Comparison of ENCODE assay signal across 1 cellular context in the genomic region with DNA sequence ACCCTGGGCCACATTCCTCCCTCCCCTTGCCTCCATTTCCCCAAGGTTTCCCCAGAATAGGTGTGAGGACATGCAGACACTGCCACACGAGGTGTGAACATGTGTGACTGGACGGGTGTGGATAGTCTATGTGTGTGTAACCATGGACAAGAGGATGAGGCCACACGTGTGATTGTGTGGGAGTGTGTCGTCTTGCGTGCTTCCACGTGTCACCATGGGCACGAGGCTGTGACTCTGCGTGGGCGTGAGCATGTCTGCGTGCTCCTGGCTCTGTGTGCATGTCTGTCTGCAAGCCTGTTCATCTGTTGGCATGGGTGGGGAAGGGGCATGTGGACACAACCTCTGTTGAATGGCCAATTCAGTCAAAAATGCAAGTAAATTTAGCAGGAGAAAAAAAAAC.
TF ChIP-seq lines count a peak whose summit lies in the region.

No MANE protein-coding gene starts in this region.

TF ChIP-seq in IMR-90, 13 proteins besides CTCF, POLR2A, EP300 and RAD21 (continued from another document):
- TF ChIP-seq, protein P1, sequence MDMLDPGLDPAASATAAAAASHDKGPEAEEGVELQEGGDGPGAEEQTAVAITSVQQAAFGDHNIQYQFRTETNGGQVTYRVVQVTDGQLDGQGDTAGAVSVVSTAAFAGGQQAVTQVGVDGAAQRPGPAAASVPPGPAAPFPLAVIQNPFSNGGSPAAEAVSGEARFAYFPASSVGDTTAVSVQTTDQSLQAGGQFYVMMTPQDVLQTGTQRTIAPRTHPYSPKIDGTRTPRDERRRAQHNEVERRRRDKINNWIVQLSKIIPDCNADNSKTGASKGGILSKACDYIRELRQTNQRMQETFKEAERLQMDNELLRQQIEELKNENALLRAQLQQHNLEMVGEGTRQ (IDR thresholded peaks at IDR 0.05; ENCODE audit: low read depth, low read length), result no peak
- TF ChIP-seq MAZ (IDR thresholded peaks at IDR 0.05; ENCODE audit: borderline replicate concordance, low read depth, low read length), result no peak
- no peak for TF ChIP-seq CEBPB (IDR thresholded peaks at IDR 0.05; ENCODE audit: low read depth, low read length)
- TF ChIP-seq, protein P2, sequence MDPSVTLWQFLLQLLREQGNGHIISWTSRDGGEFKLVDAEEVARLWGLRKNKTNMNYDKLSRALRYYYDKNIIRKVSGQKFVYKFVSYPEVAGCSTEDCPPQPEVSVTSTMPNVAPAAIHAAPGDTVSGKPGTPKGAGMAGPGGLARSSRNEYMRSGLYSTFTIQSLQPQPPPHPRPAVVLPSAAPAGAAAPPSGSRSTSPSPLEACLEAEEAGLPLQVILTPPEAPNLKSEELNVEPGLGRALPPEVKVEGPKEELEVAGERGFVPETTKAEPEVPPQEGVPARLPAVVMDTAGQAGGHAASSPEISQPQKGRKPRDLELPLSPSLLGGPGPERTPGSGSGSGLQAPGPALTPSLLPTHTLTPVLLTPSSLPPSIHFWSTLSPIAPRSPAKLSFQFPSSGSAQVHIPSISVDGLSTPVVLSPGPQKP (IDR thresholded peaks at IDR 0.05; ENCODE audit: borderline replicate concordance, low read depth, low read length), result no peak
- no peak for TF ChIP-seq BHLHE40 (IDR thresholded peaks at IDR 0.05; ENCODE audit: low read depth, low read length)
- no peak for TF ChIP-seq FOS (IDR thresholded peaks at IDR 0.05; ENCODE audit: low read depth, low read length)
- no peak for TF ChIP-seq RFX5 (IDR thresholded peaks at IDR 0.05; ENCODE audit: low read depth, low read length)
- no peak for TF ChIP-seq SMC3 (IDR thresholded peaks at IDR 0.05; ENCODE audit: low read depth, low read length)
- TF ChIP-seq MXI1 (IDR thresholded peaks at IDR 0.05; ENCODE audit: borderline replicate concordance, low read depth, low read length), result no peak
- no peak for TF ChIP-seq NFE2L2 (IDR thresholded peaks at IDR 0.05; ENCODE audit: low read depth, low read length)
